25 cellular contexts compared by ENCODE assay signal in genomic region chr5:176822426-176823075, GRCh38. TPM values are rescaled to one million over a fixed set of nuclear protein-coding genes. Genes with fewer than 3 reads are reported as not detected.
DNase-seq lines count a peak whose midpoint lies in the region; ATAC-seq and TF ChIP-seq lines count a peak whose summit lies in the region.
"Had no signal": no experiment of that assay in that cellular context is flagged by ENCODE, and none has a peak within 500 bp of the region (broad histone marks: within the 10 kb centered on the region; RNA-seq: fewer than 3 reads in every experiment).

No MANE protein-coding gene starts in this region.

- peak; percentile 77 for DNase-seq in A172 (ENCODE audit: low spot score)
- DNase-seq in Daoy (ENCODE audit: low read depth), result peak; percentile 70
- DNase-seq in RWPE1 (ENCODE audit: low spot score), result no peak
- peak in 32 of 42 donors; percentile 35 to 92 (median 69) for DNase-seq in head of caudate nucleus
- no peak for DNase-seq in foreskin fibroblast
- DNase-seq in NAMALWA (ENCODE audit: low spot score), result no peak
- DNase-seq: activated CD4-positive, alpha-beta T cell treated with anti-CD3 and anti-CD28 coated beads, Interleukin-2, amount 50 U/mL, for 4 hours; activated naive CD8-positive, alpha-beta T cell treated with anti-CD3 and anti-CD28 coated beads, Interleukin-2, amount 10 ng/mL, durations not matched to agents 7 days and 5 days; activated T-cell treated with anti-CD3 and anti-CD28 coated beads, Interleukin-2, amount 50 U/mL, for 4 hours; AML-193; central memory CD4-positive, alpha-beta T cell; DND-41; effector memory CD8-positive, alpha-beta T cell; H9; Karpas-422; NCI-H146; stimulated activated naive CD8-positive, alpha-beta T cell treated with anti-CD3 and anti-CD28 coated beads, Interleukin-15, amount 100 ng/mL, for 72 hours; uterus had no signal

- H3K27ac ChIP-seq in RWPE1, result peak overlapping the region; percentile 52
- H3K27ac ChIP-seq: gastroesophageal sphincter, SJSA1, uterus had no signal

- intact Hi-C loops in head of caudate nucleus (cut with DNase I), result no loop called here

- ATAC-seq in HG03354 (IDR thresholded peaks at IDR 0.05; ENCODE audit: poor library complexity, severe bottlenecking, unreplicated experiment), result no peak
- ATAC-seq in GM19463 (IDR thresholded peaks at IDR 0.05; ENCODE audit: unreplicated experiment), result no peak
- ATAC-seq: activated T-cell treated with anti-CD3 and anti-CD28 coated beads, Interleukin-2, amount 50 U/mL, for 4 hours; effector memory CD8-positive, alpha-beta T cell; gastroesophageal sphincter; stimulated activated naive CD8-positive, alpha-beta T cell treated with anti-CD3 and anti-CD28 coated beads, Interleukin-15, amount 100 ng/mL, for 72 hours had no signal

- CTCF ChIA-PET in RWPE1 (lab: Yijun Ruan, JAX), result interaction anchor here (1.3 to 1.5 kb wide), 2 partner anchors 9 to 162 kb away, joined by 5 to 7 read pairs; no protein-coding TSS in a partner anchor

- no peak overlapping the region for H3K4me3 ChIP-seq in foreskin fibroblast (ENCODE audit: low read depth in 1 of 2, low read length in 2 of 2)
- H3K4me3 ChIP-seq: gastroesophageal sphincter, mucosa of descending colon, SJSA1, smooth muscle cell, uterus had no signal

- POLR2A ChIA-PET in RWPE1 (lab: Yijun Ruan, JAX; ENCODE audit: low non-redundant PET), result no interaction called here

- TF ChIP-seq CTCF in RWPE1 (conservative IDR thresholded peaks at IDR 0.05; ENCODE audit: low read depth) (no peak), foreskin fibroblast (IDR thresholded peaks at IDR 0.05; ENCODE audit: low read depth, low read length) (no peak)

RNA-seq across cellular contexts. Expression of gene UNC5A, which starts 12.2 kb away (rescaled TPM):
- 2.9 and 3.4 TPM in 2 replicates for total RNA-seq in A172 (2014; rRNA removed; shearing (Covaris generic))
- 0.06 TPM in 2 replicates for total RNA-seq in Daoy (2014; rRNA removed; shearing (Covaris generic))
- total RNA-seq: activated naive CD8-positive, alpha-beta T cell treated with anti-CD3 and anti-CD28 coated beads, Interleukin-2, amount 10 ng/mL, durations not matched to agents 7 days and 5 days; activated T-cell treated with anti-CD3 and anti-CD28 coated beads, Interleukin-2, amount 50 U/mL, for 4 hours; osteoblast; SJSA1; smooth muscle cell had no signal

Comparison
In these comparisons a context has a peak if more than half of its experiments do, and no peak if none do; other contexts are left out.
1. DNase-seq: peak in A172 (single experiment), Daoy (single experiment) and head of caudate nucleus (32 of 42); none in RWPE1 (single experiment), foreskin fibroblast (0 of 2) and NAMALWA (single experiment).